Comparison of ENCODE assay signal across 23 cellular contexts in the genomic region with DNA sequence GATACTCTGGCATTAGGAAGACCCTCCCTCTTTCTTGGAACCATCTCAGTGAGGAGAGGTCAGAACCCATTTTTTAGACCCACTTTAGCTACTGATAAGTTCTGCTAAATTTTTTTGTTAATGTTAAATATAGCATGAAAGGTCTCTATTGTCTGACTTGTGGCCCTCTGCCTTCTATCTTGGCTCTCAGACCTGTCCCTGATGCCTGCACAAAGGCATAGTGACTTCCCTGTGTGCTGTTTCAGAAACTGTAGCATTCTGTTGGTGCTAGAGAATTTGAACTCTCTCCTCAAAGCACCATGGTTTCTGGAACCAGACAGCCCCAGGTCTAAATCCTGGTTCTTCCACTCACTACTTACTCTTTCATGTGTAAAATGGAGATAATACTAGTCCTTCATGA. TPM values are rescaled to one million over a fixed set of nuclear protein-coding genes. Genes with fewer than 3 reads are reported as not detected.
DNase-seq lines count a peak whose midpoint lies in the region; ATAC-seq and TF ChIP-seq lines count a peak whose summit lies in the region.
"Had no signal": no experiment of that assay in that cellular context is flagged by ENCODE, and none has a peak within 500 bp of the region (broad histone marks: within the 10 kb centered on the region; RNA-seq: fewer than 3 reads in every experiment).

No MANE protein-coding gene starts in this region.

- H3K36me3 Mint-ChIP-seq in MCF 10A (ENCODE audit: insufficient read depth, unreplicated experiment): no peaks in the 10 kb centered on the region
- H3K36me3 Mint-ChIP-seq: naive thymus-derived CD8-positive, alpha-beta T cell had no signal

- no peak for ATAC-seq in left ventricle myocardium superior
- no peak for ATAC-seq in GM19023 (IDR thresholded peaks at IDR 0.05; ENCODE audit: unreplicated experiment)
- ATAC-seq: activated CD4-positive, CD25-positive, alpha-beta regulatory T cell treated with anti-CD3 and anti-CD28 coated beads, Interleukin-2, amount 50 U/mL, for 24 hours; activated CD8-positive, alpha-beta memory T cell treated with anti-CD3 and anti-CD28 coated beads, Interleukin-2, amount 10 ng/mL, durations not matched to agents 7 days and 5 days; lower lobe of right lung; naive thymus-derived CD8-positive, alpha-beta T cell had no signal

- BruUV-seq in MCF 10A (replicated peaks; lab: Mats Ljungman, UMichigan): no TSS peak

- peak overlapping the region; percentile 69 for H3K27ac ChIP-seq in left ventricle myocardium inferior (replicated peaks)
- H3K27ac ChIP-seq: adrenal gland, transverse colon had no signal

- intact Hi-C loops in left ventricle myocardium inferior (cut with micrococcal nuclease): no loop called here
- intact Hi-C loops in left ventricle myocardium superior (cut with micrococcal nuclease): no loop called here
- intact Hi-C loops in MCF 10A (cut with micrococcal nuclease): no loop called here

- H3K27ac Mint-ChIP-seq in MCF 10A (ENCODE audit: low read depth, unreplicated experiment): peak overlapping the region; percentile 86
- H3K27ac Mint-ChIP-seq: activated CD8-positive, alpha-beta memory T cell treated with anti-CD3 and anti-CD28 coated beads, Interleukin-2, amount 10 ng/mL, durations not matched to agents 7 days and 5 days; CD14-positive monocyte had no signal

- no peaks in the 10 kb centered on the region for H3K27me3 Mint-ChIP-seq in MCF 10A (ENCODE audit: insufficient read depth, unreplicated experiment)
- H3K27me3 Mint-ChIP-seq: activated CD8-positive, alpha-beta memory T cell treated with anti-CD3 and anti-CD28 coated beads, Interleukin-2, amount 10 ng/mL, durations not matched to agents 7 days and 5 days; naive thymus-derived CD8-positive, alpha-beta T cell had no signal

- no peak overlapping the region for H3K4me3 Mint-ChIP-seq in MCF 10A (ENCODE audit: unreplicated experiment)
- H3K4me3 Mint-ChIP-seq: activated CD8-positive, alpha-beta memory T cell treated with anti-CD3 and anti-CD28 coated beads, Interleukin-2, amount 10 ng/mL, durations not matched to agents 7 days and 5 days; CD14-positive monocyte had no signal

- DNase-seq in left ventricle myocardium inferior (no peak), left ventricle myocardium superior (no peak), MCF 10A (ENCODE audit: unreplicated experiment) (no peak), medulla oblongata (ENCODE audit: extremely low spot score) (peak; percentile 55), cortex of kidney (lab: John Stamatoyannopoulos, UW) (no peak), NCI-H748 treated with DMSO at 0.1 percent for 48 hours (lab: John Stamatoyannopoulos, UW) (no peak), amygdala (lab: John Stamatoyannopoulos, UW) (no peak)
- DNase-seq: activated CD8-positive, alpha-beta memory T cell treated with anti-CD3 and anti-CD28 coated beads, Interleukin-2, amount 10 ng/mL, durations not matched to agents 7 days and 5 days; activated effector memory CD4-positive, alpha-beta T cell treated with anti-CD3 and anti-CD28 coated beads, Interleukin-2, amount 50 U/mL, for 16 hours; lower lobe of right lung; MM.1S; naive thymus-derived CD8-positive, alpha-beta T cell; NCI-H2029; NCI-H510A; posterior cingulate gyrus; Right ventricle myocardium superior; transverse colon had no signal

- no peaks in the 10 kb centered on the region for H3K9me3 Mint-ChIP-seq in MCF 10A (ENCODE audit: unreplicated experiment)
- H3K9me3 Mint-ChIP-seq: CD14-positive monocyte; naive thymus-derived CD8-positive, alpha-beta T cell had no signal

- H3K4me1 ChIP-seq in left ventricle myocardium inferior: peaks cover 52% of the 10 kb centered on the region
- H3K4me1 ChIP-seq: HAP-1 had no signal

- H3K36me3 ChIP-seq in left ventricle myocardium inferior: no peaks in the 10 kb centered on the region
- H3K36me3 ChIP-seq: adrenal gland, HAP-1, lower lobe of right lung, transverse colon had no signal

- CTCF ChIA-PET in MCF 10A (lab: Yijun Ruan, JAX): interaction anchor here (0.7 to 2.4 kb wide), 3 partner anchors 12 to 19 kb away, joined by 3 to 12 read pairs (median 11); a partner anchor contains a TSS

- peaks cover 44% of the 10 kb centered on the region for H3K4me1 Mint-ChIP-seq in MCF 10A (ENCODE audit: insufficient read depth, unreplicated experiment)

- no peak overlapping the region for H3K4me3 ChIP-seq in left ventricle myocardium inferior
- H3K4me3 ChIP-seq: adrenal gland, HAP-1, lower lobe of right lung, skin epidermis, transverse colon had no signal

- TF ChIP-seq CTCF in left ventricle myocardium inferior (IDR thresholded peaks at IDR 0.05; ENCODE audit: borderline replicate concordance) (no peak), MCF 10A (IDR thresholded peaks at IDR 0.05; ENCODE audit: unreplicated experiment) (no peak)

- no peaks in the 10 kb centered on the region for H3K9me3 ChIP-seq in left ventricle myocardium inferior (replicated peaks)
- H3K9me3 ChIP-seq: adrenal gland, HAP-1, lower lobe of right lung, transverse colon had no signal

- no peaks in the 10 kb centered on the region for H3K27me3 ChIP-seq in left ventricle myocardium inferior (ENCODE audit: low read depth)
- H3K27me3 ChIP-seq: adrenal gland, transverse colon had no signal

- POLR2A ChIA-PET in MCF 10A (lab: Yijun Ruan, JAX): interaction anchor here (0.5 to 12.5 kb wide), 5 partner anchors 8 to 19 kb away, joined by 3 to 193 read pairs (median 7); a partner anchor contains a TSS

RNA-seq across cellular contexts. Expression of a gene that starts 15.4 kb away (rescaled TPM):
- total RNA-seq in left ventricle myocardium inferior (13.6 TPM), left ventricle myocardium superior (17.0 TPM), MCF 10A (2022) (33.2 and 35.0 TPM in 2 replicates)

RNA-seq across cellular contexts. Expression of a gene that starts 38.2 kb away (rescaled TPM):
- total RNA-seq in left ventricle myocardium inferior (12.1 TPM), left ventricle myocardium superior (16.7 TPM), MCF 10A (2022) (9.2 and 13.3 TPM in 2 replicates)

RNA-seq across cellular contexts. Expression of a gene that starts 49.0 kb away (rescaled TPM):
- total RNA-seq in left ventricle myocardium inferior: 3.8 TPM
- total RNA-seq in left ventricle myocardium superior: 5.7 TPM
- 3.8 and 5.0 TPM in 2 replicates for total RNA-seq in MCF 10A (2022)
